In genomic region chr11:113683481-113684046, GRCh38 we compare ENCODE assay signal across 34 cellular contexts. TPM values are rescaled to one million over a fixed set of nuclear protein-coding genes. Genes with fewer than 3 reads are reported as not detected.
"Had no signal": no experiment of that assay in that cellular context is flagged by ENCODE, and none has a peak within 500 bp of the region (broad histone marks: within the 10 kb centered on the region; RNA-seq: fewer than 3 reads in every experiment).

No MANE protein-coding gene starts in this region.

- DNase-seq: activated B cell treated with CpG ODN at 0.5 μM for 24 hours; activated CD4-positive, alpha-beta T cell treated with anti-CD3 and anti-CD28 coated beads for 48 hours; activated CD4-positive, alpha-beta T cell treated with anti-CD3 and anti-CD28 coated beads, Interleukin-2, amount 50 U/mL, for 1 hour; activated CD4-positive, alpha-beta T cell treated with anti-CD3 and anti-CD28 coated beads, Interleukin-2, amount 50 U/mL, for 48 hours; activated CD8-positive, alpha-beta memory T cell treated with anti-CD3 and anti-CD28 coated beads, Interleukin-2, amount 50 U/mL, for 48 hours; activated CD8-positive, alpha-beta T cell treated with anti-CD3 and anti-CD28 coated beads, Interleukin-2, amount 10 ng/mL, durations not matched to agents 7 days and 5 days; activated gamma-delta T cell; activated naive CD4-positive, alpha-beta T cell; activated naive CD4-positive, alpha-beta T cell treated with anti-CD3 and anti-CD28 coated beads, Interleukin-2, amount 10 ng/mL, durations not matched to agents 7 days and 5 days; activated naive CD8-positive, alpha-beta T cell treated with anti-CD3 and anti-CD28 coated beads, Interleukin-2, amount 10 ng/mL, durations not matched to agents 7 days and 5 days; activated T-cell treated with anti-CD3 and anti-CD28 coated beads for 4 hours; activated T-cell treated with anti-CD3 and anti-CD28 coated beads, Interleukin-2, amount 50 U/mL, for 24 hours; activated T-cell treated with anti-CD3 and anti-CD28 coated beads, Interleukin-2, amount 50 U/mL, for 72 hours; central memory CD4-positive, alpha-beta T cell; cerebellar nuclear complex; colonic mucosa; dorsolateral prefrontal cortex; effector memory CD4-positive, alpha-beta T cell; erythroblast; foreskin melanocyte; T-helper 1 cell; T-helper 17 cell; T1000; WERI-Rb-1 had no signal

- H3K9me3 ChIP-seq: ascending aorta, breast epithelium, colonic mucosa, esophagus muscularis mucosa, gastroesophageal sphincter had no signal

- H3K4me1 Mint-ChIP-seq: activated naive CD4-positive, alpha-beta T cell treated with anti-CD3 and anti-CD28 coated beads, Interleukin-2, amount 10 ng/mL, durations not matched to agents 7 days and 5 days; activated naive CD8-positive, alpha-beta T cell treated with anti-CD3 and anti-CD28 coated beads, Interleukin-2, amount 10 ng/mL, durations not matched to agents 7 days and 5 days; T-helper 17 cell had no signal

- H3K4me1 ChIP-seq: ascending aorta, breast epithelium, colonic mucosa had no signal

- H3K27me3 ChIP-seq: ascending aorta, breast epithelium, cardiac muscle cell, colonic mucosa, dorsolateral prefrontal cortex, esophagus muscularis mucosa, gastroesophageal sphincter had no signal

- H3K36me3 Mint-ChIP-seq: activated naive CD4-positive, alpha-beta T cell treated with anti-CD3 and anti-CD28 coated beads, Interleukin-2, amount 10 ng/mL, durations not matched to agents 7 days and 5 days; activated naive CD4-positive, alpha-beta T cell treated with anti-CD3 and anti-CD28 coated beads, Interleukin-2, amount 50 U/mL, for 72 hours; activated naive CD8-positive, alpha-beta T cell treated with anti-CD3 and anti-CD28 coated beads, Interleukin-2, amount 10 ng/mL, durations not matched to agents 7 days and 5 days; brain had no signal

- H3K27ac ChIP-seq: ascending aorta, cardiac muscle cell, colonic mucosa, dorsolateral prefrontal cortex, esophagus muscularis mucosa, gastroesophageal sphincter, WERI-Rb-1 had no signal

- ATAC-seq: activated CD4-positive, CD25-positive, alpha-beta regulatory T cell treated with anti-CD3 and anti-CD28 coated beads, Interleukin-2, amount 50 U/mL, for 24 hours; activated CD8-positive, alpha-beta T cell treated with anti-CD3 and anti-CD28 coated beads, Interleukin-2, amount 10 ng/mL, durations not matched to agents 7 days and 5 days; activated naive CD4-positive, alpha-beta T cell treated with anti-CD3 and anti-CD28 coated beads, Interleukin-2, amount 50 U/mL, for 72 hours; activated T-cell treated with anti-CD3 and anti-CD28 coated beads, Interleukin-2, amount 50 U/mL, for 72 hours; gastroesophageal sphincter; T-helper 17 cell had no signal

- H3K4me3 Mint-ChIP-seq: activated B cell treated with CpG ODN at 0.5 μM for 24 hours; activated CD8-positive, alpha-beta T cell treated with anti-CD3 and anti-CD28 coated beads, Interleukin-2, amount 10 ng/mL, durations not matched to agents 7 days and 5 days; activated naive CD4-positive, alpha-beta T cell treated with anti-CD3 and anti-CD28 coated beads, Interleukin-2, amount 10 ng/mL, durations not matched to agents 7 days and 5 days; activated naive CD8-positive, alpha-beta T cell treated with anti-CD3 and anti-CD28 coated beads, Interleukin-2, amount 10 ng/mL, durations not matched to agents 7 days and 5 days; activated T-cell treated with anti-CD3 and anti-CD28 coated beads, Interleukin-2, amount 50 U/mL, for 24 hours; activated T-cell treated with anti-CD3 and anti-CD28 coated beads, Interleukin-2, amount 50 U/mL, for 72 hours; dendritic cell treated with granulocyte-macrophage colony-stimulating factor and Interleukin-4, amounts not matched to agents 40 ng/mL and 50 ng/mL, for 4 days; T-helper 17 cell; T-helper 2 cell treated with Interferon-gamma antibody and Interleukin-4, amounts not matched to agents 5 μg/mL and 100 μg/mL, for 36 hours had no signal

- H3K4me3 ChIP-seq: ascending aorta, breast epithelium, cardiac muscle cell, colonic mucosa, dorsolateral prefrontal cortex, esophagus muscularis mucosa, gastroesophageal sphincter had no signal

- H3K27me3 Mint-ChIP-seq: activated naive CD4-positive, alpha-beta T cell treated with anti-CD3 and anti-CD28 coated beads, Interleukin-2, amount 10 ng/mL, durations not matched to agents 7 days and 5 days; activated naive CD8-positive, alpha-beta T cell treated with anti-CD3 and anti-CD28 coated beads, Interleukin-2, amount 10 ng/mL, durations not matched to agents 7 days and 5 days had no signal

- H3K27ac Mint-ChIP-seq: activated B cell treated with CpG ODN at 0.5 μM for 24 hours; activated CD8-positive, alpha-beta T cell treated with anti-CD3 and anti-CD28 coated beads, Interleukin-2, amount 10 ng/mL, durations not matched to agents 7 days and 5 days; activated naive CD4-positive, alpha-beta T cell treated with anti-CD3 and anti-CD28 coated beads, Interleukin-2, amount 10 ng/mL, durations not matched to agents 7 days and 5 days; activated naive CD8-positive, alpha-beta T cell treated with anti-CD3 and anti-CD28 coated beads, Interleukin-2, amount 10 ng/mL, durations not matched to agents 7 days and 5 days; activated T-cell treated with anti-CD3 and anti-CD28 coated beads, Interleukin-2, amount 50 U/mL, for 24 hours; activated T-cell treated with anti-CD3 and anti-CD28 coated beads, Interleukin-2, amount 50 U/mL, for 72 hours; dendritic cell treated with granulocyte-macrophage colony-stimulating factor and Interleukin-4, amounts not matched to agents 40 ng/mL and 50 ng/mL, for 4 days; T-helper 17 cell; T-helper 2 cell treated with Interferon-gamma antibody and Interleukin-4, amounts not matched to agents 5 μg/mL and 100 μg/mL, for 36 hours had no signal

- H3K9me3 Mint-ChIP-seq: activated B cell treated with CpG ODN at 0.5 μM for 24 hours; activated naive CD4-positive, alpha-beta T cell treated with anti-CD3 and anti-CD28 coated beads, Interleukin-2, amount 10 ng/mL, durations not matched to agents 7 days and 5 days; activated naive CD4-positive, alpha-beta T cell treated with anti-CD3 and anti-CD28 coated beads, Interleukin-2, amount 50 U/mL, for 72 hours; activated naive CD8-positive, alpha-beta T cell treated with anti-CD3 and anti-CD28 coated beads, Interleukin-2, amount 10 ng/mL, durations not matched to agents 7 days and 5 days; activated T-cell treated with anti-CD3 and anti-CD28 coated beads, Interleukin-2, amount 50 U/mL, for 24 hours; activated T-cell treated with anti-CD3 and anti-CD28 coated beads, Interleukin-2, amount 50 U/mL, for 72 hours; dendritic cell treated with granulocyte-macrophage colony-stimulating factor and Interleukin-4, amounts not matched to agents 40 ng/mL and 50 ng/mL, for 4 days; T-helper 2 cell treated with Interferon-gamma antibody and Interleukin-4, amounts not matched to agents 5 μg/mL and 100 μg/mL, for 36 hours had no signal

- H3K36me3 ChIP-seq: ascending aorta, breast epithelium, cardiac muscle cell, colonic mucosa, esophagus muscularis mucosa, gastroesophageal sphincter, WERI-Rb-1 had no signal

RNA-seq across cellular contexts. Expression of gene TMPRSS5, which starts 22.5 kb away (rescaled TPM):
- total RNA-seq: ascending aorta had no signal
- polyA plus RNA-seq: cardiac muscle cell had no signal
